In the genomic region with DNA sequence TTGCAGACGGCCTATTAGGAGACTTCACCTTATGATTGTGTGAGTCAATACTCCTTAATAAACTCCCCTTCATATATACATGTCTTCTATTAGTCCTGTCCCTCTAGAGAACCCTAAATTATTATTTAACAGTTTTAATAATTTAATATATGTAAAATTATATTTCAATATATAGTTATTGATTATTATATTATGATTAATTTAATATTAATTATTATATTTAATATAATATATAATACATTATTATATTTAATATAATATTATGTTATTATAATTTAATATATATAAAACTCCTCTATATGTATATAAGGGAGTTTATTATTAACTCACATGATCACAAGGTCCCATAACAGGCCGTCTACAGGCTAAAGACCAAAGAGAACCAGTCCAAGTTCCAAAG, we compare ENCODE assay signal across 34 cellular contexts.
"Had no signal": no experiment of that assay in that cellular context is flagged by ENCODE, and none has a peak within 500 bp of the region (broad histone marks: within the 10 kb centered on the region; RNA-seq: fewer than 3 reads in every experiment).

No MANE protein-coding gene starts in this region.

- H3K4me1 Mint-ChIP-seq: activated CD4-positive, alpha-beta memory T cell treated with anti-CD3 and anti-CD28 coated beads, Interleukin-2, amount 10 ng/mL, durations not matched to agents 7 days and 5 days; activated CD4-positive, alpha-beta T cell treated with anti-CD3 and anti-CD28 coated beads, Interleukin-2, amount 10 ng/mL, durations not matched to agents 7 days and 5 days; activated naive CD4-positive, alpha-beta T cell treated with anti-CD3 and anti-CD28 coated beads, Interleukin-2, amount 10 ng/mL, durations not matched to agents 7 days and 5 days; activated naive CD8-positive, alpha-beta T cell treated with anti-CD3 and anti-CD28 coated beads, Interleukin-2, amount 10 ng/mL, durations not matched to agents 7 days and 5 days; brain; endodermal cell; T-helper 17 cell had no signal

- DNase-seq: activated CD4-positive, alpha-beta memory T cell treated with anti-CD3 and anti-CD28 coated beads, Interleukin-2, amount 10 ng/mL, durations not matched to agents 7 days and 5 days; activated CD4-positive, alpha-beta T cell treated with anti-CD3 and anti-CD28 coated beads for 1 hour; activated CD4-positive, alpha-beta T cell treated with anti-CD3 and anti-CD28 coated beads for 4 hours; activated CD4-positive, alpha-beta T cell treated with anti-CD3 and anti-CD28 coated beads, Interleukin-2, amount 10 ng/mL, durations not matched to agents 7 days and 5 days; activated CD4-positive, alpha-beta T cell treated with anti-CD3 and anti-CD28 coated beads, Interleukin-2, amount 50 U/mL, for 4 hours; activated CD8-positive, alpha-beta memory T cell treated with anti-CD3 and anti-CD28 coated beads, Interleukin-2, amount 50 U/mL, for 48 hours; activated gamma-delta T cell; activated naive CD4-positive, alpha-beta T cell; activated naive CD4-positive, alpha-beta T cell treated with anti-CD3 and anti-CD28 coated beads, Interleukin-2, amount 10 ng/mL, durations not matched to agents 7 days and 5 days; activated naive CD8-positive, alpha-beta T cell treated with anti-CD3 and anti-CD28 coated beads, Interleukin-2, amount 10 ng/mL, durations not matched to agents 7 days and 5 days; activated T-cell treated with anti-CD3 and anti-CD28 coated beads for 4 hours; activated T-cell treated with anti-CD3 and anti-CD28 coated beads, Interleukin-2, amount 50 U/mL, for 24 hours; activated T-cell treated with anti-CD3 and anti-CD28 coated beads, Interleukin-2, amount 50 U/mL, for 72 hours; central memory CD4-positive, alpha-beta T cell; cerebellar nuclear complex; dorsolateral prefrontal cortex; effector memory CD4-positive, alpha-beta T cell; endodermal cell; erythroblast; foreskin keratinocyte; heart right ventricle; T-helper 1 cell; T-helper 17 cell; T1000 had no signal

- H3K27ac ChIP-seq: ascending aorta, breast epithelium, cardiac muscle cell, coronary artery, dorsolateral prefrontal cortex, esophagus muscularis mucosa, foreskin keratinocyte, gastroesophageal sphincter, heart right ventricle had no signal

- H3K27ac Mint-ChIP-seq: activated CD4-positive, alpha-beta memory T cell treated with anti-CD3 and anti-CD28 coated beads, Interleukin-2, amount 10 ng/mL, durations not matched to agents 7 days and 5 days; activated CD4-positive, alpha-beta T cell treated with anti-CD3 and anti-CD28 coated beads, Interleukin-2, amount 10 ng/mL, durations not matched to agents 7 days and 5 days; activated naive CD4-positive, alpha-beta T cell treated with anti-CD3 and anti-CD28 coated beads, Interleukin-2, amount 10 ng/mL, durations not matched to agents 7 days and 5 days; activated naive CD4-positive, alpha-beta T cell treated with anti-CD3 and anti-CD28 coated beads, Interleukin-2, amount 50 U/mL, for 72 hours; activated naive CD8-positive, alpha-beta T cell treated with anti-CD3 and anti-CD28 coated beads, Interleukin-2, amount 10 ng/mL, durations not matched to agents 7 days and 5 days; activated T-cell treated with anti-CD3 and anti-CD28 coated beads, Interleukin-2, amount 50 U/mL, for 24 hours; activated T-cell treated with anti-CD3 and anti-CD28 coated beads, Interleukin-2, amount 50 U/mL, for 72 hours; brain; dendritic cell treated with granulocyte-macrophage colony-stimulating factor and Interleukin-4, amounts not matched to agents 40 ng/mL and 50 ng/mL, for 4 days; endodermal cell; T-helper 17 cell; T-helper 2 cell treated with Interferon-gamma antibody and Interleukin-4, amounts not matched to agents 5 μg/mL and 100 μg/mL, for 36 hours had no signal

- H3K36me3 Mint-ChIP-seq: activated naive CD4-positive, alpha-beta T cell treated with anti-CD3 and anti-CD28 coated beads, Interleukin-2, amount 10 ng/mL, durations not matched to agents 7 days and 5 days; brain had no signal

- H3K4me3 Mint-ChIP-seq: activated CD4-positive, alpha-beta memory T cell treated with anti-CD3 and anti-CD28 coated beads, Interleukin-2, amount 10 ng/mL, durations not matched to agents 7 days and 5 days; activated CD4-positive, alpha-beta T cell treated with anti-CD3 and anti-CD28 coated beads, Interleukin-2, amount 10 ng/mL, durations not matched to agents 7 days and 5 days; activated naive CD4-positive, alpha-beta T cell treated with anti-CD3 and anti-CD28 coated beads, Interleukin-2, amount 10 ng/mL, durations not matched to agents 7 days and 5 days; activated naive CD8-positive, alpha-beta T cell treated with anti-CD3 and anti-CD28 coated beads, Interleukin-2, amount 10 ng/mL, durations not matched to agents 7 days and 5 days; activated T-cell treated with anti-CD3 and anti-CD28 coated beads, Interleukin-2, amount 50 U/mL, for 24 hours; activated T-cell treated with anti-CD3 and anti-CD28 coated beads, Interleukin-2, amount 50 U/mL, for 72 hours; brain; dendritic cell treated with granulocyte-macrophage colony-stimulating factor and Interleukin-4, amounts not matched to agents 40 ng/mL and 50 ng/mL, for 4 days; endodermal cell; T-helper 17 cell; T-helper 2 cell treated with Interferon-gamma antibody and Interleukin-4, amounts not matched to agents 5 μg/mL and 100 μg/mL, for 36 hours had no signal

- H3K27me3 Mint-ChIP-seq: activated CD4-positive, alpha-beta memory T cell treated with anti-CD3 and anti-CD28 coated beads, Interleukin-2, amount 10 ng/mL, durations not matched to agents 7 days and 5 days; activated CD4-positive, alpha-beta T cell treated with anti-CD3 and anti-CD28 coated beads, Interleukin-2, amount 10 ng/mL, durations not matched to agents 7 days and 5 days; activated naive CD4-positive, alpha-beta T cell treated with anti-CD3 and anti-CD28 coated beads, Interleukin-2, amount 10 ng/mL, durations not matched to agents 7 days and 5 days; activated naive CD8-positive, alpha-beta T cell treated with anti-CD3 and anti-CD28 coated beads, Interleukin-2, amount 10 ng/mL, durations not matched to agents 7 days and 5 days; activated T-cell treated with anti-CD3 and anti-CD28 coated beads, Interleukin-2, amount 50 U/mL, for 24 hours; dendritic cell treated with granulocyte-macrophage colony-stimulating factor and Interleukin-4, amounts not matched to agents 40 ng/mL and 50 ng/mL, for 4 days; T-helper 17 cell had no signal

- ATAC-seq: activated naive CD4-positive, alpha-beta T cell treated with anti-CD3 and anti-CD28 coated beads, Interleukin-2, amount 50 U/mL, for 72 hours; activated T-cell treated with anti-CD3 and anti-CD28 coated beads, Interleukin-2, amount 50 U/mL, for 72 hours; foreskin keratinocyte; gastroesophageal sphincter; heart right ventricle; T-helper 17 cell had no signal

- H3K36me3 ChIP-seq: ascending aorta, breast epithelium, cardiac muscle cell, esophagus muscularis mucosa, gastroesophageal sphincter, heart right ventricle had no signal

- H3K27me3 ChIP-seq: ascending aorta, breast epithelium, cardiac muscle cell, dorsolateral prefrontal cortex, esophagus muscularis mucosa, foreskin keratinocyte, gastroesophageal sphincter, heart right ventricle had no signal

- H3K4me1 ChIP-seq: ascending aorta, breast epithelium, esophagus muscularis mucosa, foreskin keratinocyte, gastroesophageal sphincter, heart right ventricle had no signal

- H3K4me3 ChIP-seq: ascending aorta, breast epithelium, cardiac muscle cell, coronary artery, dorsolateral prefrontal cortex, esophagus muscularis mucosa, gastroesophageal sphincter, heart right ventricle had no signal
